Comparison of ENCODE assay signal across 8 cellular contexts in the genomic region with DNA sequence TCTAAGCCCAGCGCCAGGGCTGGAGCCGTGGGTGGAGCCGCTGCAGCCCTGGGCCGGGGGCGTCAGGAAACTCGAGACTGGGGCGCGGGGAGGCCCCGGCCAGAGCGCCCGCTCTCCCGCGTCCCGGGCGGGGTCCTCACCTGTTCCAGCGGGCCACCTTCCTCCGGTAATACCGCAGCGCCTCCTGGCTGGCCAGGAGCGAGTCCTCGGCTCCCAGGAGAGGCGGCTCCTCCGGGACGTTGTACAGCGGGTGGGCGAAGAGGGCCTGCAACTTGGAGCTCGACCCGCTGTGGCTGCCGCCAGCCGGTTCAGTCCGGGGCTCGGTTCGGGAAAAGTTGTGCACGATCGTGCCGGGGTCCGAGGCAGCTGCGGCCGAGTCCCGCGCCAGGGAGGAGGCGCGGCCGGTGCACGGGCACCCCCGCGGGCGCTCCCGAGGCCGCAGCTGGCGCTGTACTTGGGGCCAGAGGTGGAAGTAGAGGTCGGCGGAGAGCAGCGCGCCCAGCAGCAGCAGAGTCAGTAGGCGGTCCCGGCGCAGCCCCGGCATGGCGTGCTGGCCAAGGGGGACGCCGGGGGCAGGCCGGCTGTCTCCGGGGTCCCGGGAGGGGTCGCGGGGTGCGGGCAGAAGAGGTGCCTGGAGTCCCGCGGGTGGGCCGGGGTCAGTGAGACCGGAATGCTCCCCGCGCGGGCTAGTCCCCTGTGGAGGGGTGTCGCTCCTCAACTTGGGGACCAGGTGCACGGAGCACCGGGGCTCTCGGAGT. TPM values are rescaled to one million over a fixed set of nuclear protein-coding genes. Genes with fewer than 3 reads are reported as not detected.
DNase-seq lines count a peak whose midpoint lies in the region; ATAC-seq and TF ChIP-seq lines count a peak whose summit lies in the region.

No MANE protein-coding gene starts in this region.

- TF ChIP-seq CTCF in H9 (conservative IDR thresholded peaks at IDR 0.05) (peak; percentile 60), gastroesophageal sphincter (IDR thresholded peaks at IDR 0.05) (peak in 1 of 4 experiments; percentile 29), ovary (IDR thresholded peaks at IDR 0.05) (peak; percentile 15 to 50 (median 43))

- TF ChIP-seq EP300 in gastroesophageal sphincter (IDR thresholded peaks at IDR 0.05) (no peak), ovary (IDR thresholded peaks at IDR 0.05) (no peak)

- no peak overlapping the region for H2BK5ac ChIP-seq in H9 (ENCODE audit: insufficient read length, low read length)

- no peak overlapping the region for H2AK5ac ChIP-seq in H9 (ENCODE audit: insufficient read length, low read length)

- H3K27ac ChIP-seq in H9 (ENCODE audit: insufficient read length, low read depth, low read length) (no peak overlapping the region), gastroesophageal sphincter (peak overlapping the region in 3 of 4 donors; percentile 69 to 78 (median 76)), ovary (peak overlapping the region; percentile 54 to 63)

- no peaks in the 10 kb centered on the region for H3K79me1 ChIP-seq in H9 (ENCODE audit: insufficient read depth, low read depth, low read length, poor library complexity, severe bottlenecking)

- H3K9ac ChIP-seq in H9 (ENCODE audit: extremely low read depth, insufficient read length, low read length): peak overlapping the region; percentile 2

- peak; percentile 88 for DNase-seq in H9
- no peak for DNase-seq in activated CD8-positive, alpha-beta memory T cell treated with anti-CD3 and anti-CD28 coated beads, Interleukin-2, amount 10 ng/mL, durations not matched to agents 7 days and 5 days
- peak; percentile 67 to 74 (median 69) for DNase-seq in ovary
- no peak for DNase-seq in SW480 (ENCODE audit: low spot score)
- DNase-seq in midbrain (lab: John Stamatoyannopoulos, UW): no peak
- no peak for DNase-seq in NCI-H2196 treated with DMSO at 0.1 percent for 48 hours (lab: John Stamatoyannopoulos, UW; ENCODE audit: unreplicated experiment)
- DNase-seq in KG1 (lab: John Stamatoyannopoulos, UW): no peak

- H4K8ac ChIP-seq in H9 (replicated peaks; ENCODE audit: insufficient read length, low read depth, low read length): no peak overlapping the region

- H3K56ac ChIP-seq in H9 (ENCODE audit: insufficient read length, low read depth, low read length): no peak overlapping the region

- H3K18ac ChIP-seq in H9 (ENCODE audit: insufficient read length, low read depth, low read length): peak overlapping the region; percentile 32

- H3K27ac Mint-ChIP-seq in H9: no peak overlapping the region
- no peak overlapping the region for H3K27ac Mint-ChIP-seq in activated CD8-positive, alpha-beta memory T cell treated with anti-CD3 and anti-CD28 coated beads, Interleukin-2, amount 10 ng/mL, durations not matched to agents 7 days and 5 days

- H2BK15ac ChIP-seq in H9 (ENCODE audit: low read depth, low read length): no peak overlapping the region

- no peak overlapping the region for H2BK12ac ChIP-seq in H9 (ENCODE audit: insufficient read length, low read depth, low read length)

- H3K4me3 Mint-ChIP-seq in H9: peak overlapping the region; percentile 84 to 94
- no peak overlapping the region for H3K4me3 Mint-ChIP-seq in activated CD8-positive, alpha-beta memory T cell treated with anti-CD3 and anti-CD28 coated beads, Interleukin-2, amount 10 ng/mL, durations not matched to agents 7 days and 5 days

- no peaks in the 10 kb centered on the region for H4K20me1 ChIP-seq in H9 (ENCODE audit: control insufficient read depth, insufficient read depth, insufficient read length)

- no peak overlapping the region for H2BK20ac ChIP-seq in H9 (ENCODE audit: low read depth, low read length, poor library complexity, severe bottlenecking)

- peaks cover 0 to 38% (median 18%) of the 10 kb centered on the region in 3 experiments; a peak in 6 of 7 replicates for H3K36me3 Mint-ChIP-seq in H9 (ENCODE audit: insufficient read depth in 1 of 3, low read depth in 3 of 3)
- no peaks in the 10 kb centered on the region for H3K36me3 Mint-ChIP-seq in activated CD8-positive, alpha-beta memory T cell treated with anti-CD3 and anti-CD28 coated beads, Interleukin-2, amount 10 ng/mL, durations not matched to agents 7 days and 5 days

- H3T11ph ChIP-seq in H9 (ENCODE audit: low read length): no peak overlapping the region

- H3K14ac ChIP-seq in H9 (ENCODE audit: insufficient read depth, low read length): peak overlapping the region; percentile 43; the same call in 1 of the 2 replicates

- WGBS in H9 (ENCODE audit: extremely low coverage, insufficient read length, low lambda C conversion rate): no CpG with 5 or more reads among the region's 79 CpGs
- WGBS in gastroesophageal sphincter (ENCODE audit: low coverage in 1 of 2), 2 donors: 0% methylated on average over 2 of the region's 79 CpGs; no CpG with 5 or more reads in 1 of the 2 donors
- 0 to 1% (median 1%) methylated on average over 47 to 79 of the region's 79 CpGs for WGBS in ovary, 3 donors

- H3K36me3 ChIP-seq in gastroesophageal sphincter: no peaks in the 10 kb centered on the region
- H3K36me3 ChIP-seq in ovary: no peaks in the 10 kb centered on the region

- H3K9me3 Mint-ChIP-seq in H9: no peaks in the 10 kb centered on the region; a peak in 1 of 5 replicates
- no peaks in the 10 kb centered on the region for H3K9me3 Mint-ChIP-seq in activated CD8-positive, alpha-beta memory T cell treated with anti-CD3 and anti-CD28 coated beads, Interleukin-2, amount 10 ng/mL, durations not matched to agents 7 days and 5 days (ENCODE audit: low read depth)

- intact Hi-C loops in ovary (cut with DNase I): loop anchor here in 1 of 4 donors (5.0 to 10.0 kb wide), 2 partner anchors 63 to 154 kb away; no protein-coding TSS in a partner anchor

- peak; percentile 45 for ATAC-seq in activated CD8-positive, alpha-beta memory T cell treated with anti-CD3 and anti-CD28 coated beads, Interleukin-2, amount 10 ng/mL, durations not matched to agents 7 days and 5 days
- ATAC-seq in gastroesophageal sphincter: peak; percentile 24

- no peak overlapping the region for H3K4ac ChIP-seq in H9 (ENCODE audit: low read depth, low read length)

- H3K4me3 ChIP-seq in gastroesophageal sphincter (peak overlapping the region; percentile 15 to 59), ovary (peak overlapping the region; percentile 70)

- H3K9me3 ChIP-seq in H9 (ENCODE audit: control insufficient read depth, low read depth, low read length): no peaks in the 10 kb centered on the region
- no peaks in the 10 kb centered on the region for H3K9me3 ChIP-seq in gastroesophageal sphincter
- H3K9me3 ChIP-seq in ovary: no peaks in the 10 kb centered on the region

- H3K23ac ChIP-seq in H9 (ENCODE audit: insufficient read length, low read depth, low read length): no peak overlapping the region

- no peak overlapping the region for H4K5ac ChIP-seq in H9 (ENCODE audit: insufficient read length, low read depth, low read length)

- peaks cover 49 to 61% of the 10 kb centered on the region in 2 experiments for H3K4me1 Mint-ChIP-seq in H9
- peaks cover 13% of the 10 kb centered on the region for H3K4me1 Mint-ChIP-seq in activated CD8-positive, alpha-beta memory T cell treated with anti-CD3 and anti-CD28 coated beads, Interleukin-2, amount 10 ng/mL, durations not matched to agents 7 days and 5 days

- H3K27me3 ChIP-seq in H9 (ENCODE audit: insufficient read depth, low read length): peaks cover 10% of the 10 kb centered on the region; the same call in 1 of the 2 replicates
- peaks cover 41% of the 10 kb centered on the region for H3K27me3 ChIP-seq in gastroesophageal sphincter
- no peaks in the 10 kb centered on the region for H3K27me3 ChIP-seq in ovary

- H4K91ac ChIP-seq in H9 (ENCODE audit: insufficient read length, low read depth, low read length): no peak overlapping the region

- H2BK120ac ChIP-seq in H9 (ENCODE audit: low read depth, low read length, poor library complexity, severe bottlenecking): no peak overlapping the region

- H3K4me2 ChIP-seq in H9 (ENCODE audit: insufficient read depth, insufficient read length, low read length): peak overlapping the region; percentile 37

- peaks cover 7% of the 10 kb centered on the region for H3K23me2 ChIP-seq in H9 (ENCODE audit: insufficient read length, low read depth, low read length, poor library complexity, severe bottlenecking)

- H2AFZ ChIP-seq in H9 (ENCODE audit: low read length): no peak overlapping the region

- H3K4me1 ChIP-seq in H9 (ENCODE audit: insufficient read depth, low read length) (peaks cover 5% of the 10 kb centered on the region; the same call in 1 of the 2 replicates), gastroesophageal sphincter (peaks cover 0 to 34% (median 14%) of the 10 kb centered on the region in 3 donors), ovary (ENCODE audit: insufficient read depth) (peaks cover 5% of the 10 kb centered on the region)

- CTCF ChIA-PET in activated CD8-positive, alpha-beta memory T cell treated with anti-CD3 and anti-CD28 coated beads, Interleukin-2, amount 10 ng/mL, durations not matched to agents 7 days and 5 days (lab: Charles Lee): no interaction called here

- TF ChIP-seq POLR2A in gastroesophageal sphincter (IDR thresholded peaks at IDR 0.05): peak in 1 of 2 donors; percentile 30
- TF ChIP-seq POLR2A in ovary (IDR thresholded peaks at IDR 0.05): no peak

- peaks cover 29% of the 10 kb centered on the region for H3K27me3 Mint-ChIP-seq in H9 (ENCODE audit: low read depth)
- H3K27me3 Mint-ChIP-seq in activated CD8-positive, alpha-beta memory T cell treated with anti-CD3 and anti-CD28 coated beads, Interleukin-2, amount 10 ng/mL, durations not matched to agents 7 days and 5 days: peaks cover 78% of the 10 kb centered on the region

- 0 out of 2 replicates have a peak, but pooled peaks cover 1% of the 10 kb centered on the region for H3K79me2 ChIP-seq in H9 (ENCODE audit: insufficient read depth, low read length)

RNA-seq across cellular contexts. Expression of a gene that starts 0.9 kb away (rescaled TPM):
- total RNA-seq in H9 (2021): 33.5 and 34.4 TPM in 2 replicates
- not detected for total RNA-seq in activated CD8-positive, alpha-beta memory T cell treated with anti-CD3 and anti-CD28 coated beads, Interleukin-2, amount 10 ng/mL, durations not matched to agents 7 days and 5 days
- 10 to 100 TPM in 1 of 4 donors, 1 to 10 TPM in 3; 1.4 to 13.7 (median 2.9) TPM for total RNA-seq in gastroesophageal sphincter
- 10 to 100 TPM in 6 of 7 donors, 1 to 10 TPM in 1; 4.9 to 75.8 (median 26.9) TPM for total RNA-seq in ovary
- polyA plus RNA-seq in ovary: 10 to 100 TPM; 12.2 to 19.7 TPM

Comparison
In these comparisons a context has a peak if more than half of its experiments do, and no peak if none do; other contexts are left out.
1. DNase-seq: peak in H9 (single experiment) and ovary (5 of 5); none in activated CD8-positive, alpha-beta memory T cell treated with anti-CD3 and anti-CD28 coated beads, Interleukin-2, amount 10 ng/mL, durations not matched to agents 7 days and 5 days (single experiment), SW480 (single experiment), midbrain (single experiment), NCI-H2196 treated with DMSO at 0.1 percent for 48 hours (single experiment) and KG1 (single experiment).